14 cellular contexts compared by ENCODE assay signal in the genomic region with DNA sequence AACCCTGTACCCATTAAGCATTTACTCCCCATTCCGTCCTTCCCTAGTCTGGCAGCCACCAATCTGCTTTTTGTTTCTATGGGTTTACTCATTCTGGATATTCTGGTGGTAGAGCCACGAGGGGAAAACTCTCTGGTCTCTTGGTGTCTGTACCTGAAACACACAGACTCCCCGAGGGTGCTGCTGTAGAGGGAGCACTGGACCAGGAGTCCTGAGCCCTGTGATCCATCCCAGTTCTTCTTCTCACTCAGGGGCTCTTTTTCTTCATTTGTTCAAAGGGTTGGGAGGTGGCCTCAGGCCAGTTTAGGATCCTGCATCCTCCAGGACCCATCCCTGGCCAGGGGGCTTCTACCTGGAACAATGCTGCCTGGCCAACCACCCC. TPM values are rescaled to one million over a fixed set of nuclear protein-coding genes. Genes with fewer than 3 reads are reported as not detected.
A peak's percentile ranks its signal among the peaks of the same experiment; 100 is the strongest.
DNase-seq lines count a peak whose midpoint lies in the region; ATAC-seq and TF ChIP-seq lines count a peak whose summit lies in the region.
"Had no signal": no experiment of that assay in that cellular context is flagged by ENCODE, and none has a peak within 500 bp of the region (broad histone marks: within the 10 kb centered on the region; RNA-seq: fewer than 3 reads in every experiment).

No MANE protein-coding gene starts in this region.

- H3K4me1 Mint-ChIP-seq in activated naive CD4-positive, alpha-beta T cell treated with anti-CD3 and anti-CD28 coated beads, Interleukin-2, amount 50 U/mL, for 24 hours, result peaks cover 23% of the 10 kb centered on the region
- H3K4me1 Mint-ChIP-seq in activated naive CD4-positive, alpha-beta T cell treated with anti-CD3 and anti-CD28 coated beads for 36 hours (ENCODE audit: low read depth), result peaks cover 19% of the 10 kb centered on the region
- H3K4me1 Mint-ChIP-seq in mesothelial cell of epicardium, result peaks cover 33% of the 10 kb centered on the region

- H3K4me1 ChIP-seq in upper lobe of right lung, result peaks cover 29% of the 10 kb centered on the region

- no peaks in the 10 kb centered on the region for H3K27me3 Mint-ChIP-seq in activated naive CD4-positive, alpha-beta T cell treated with anti-CD3 and anti-CD28 coated beads, Interleukin-2, amount 50 U/mL, for 24 hours
- no peaks in the 10 kb centered on the region for H3K27me3 Mint-ChIP-seq in activated naive CD4-positive, alpha-beta T cell treated with anti-CD3 and anti-CD28 coated beads for 36 hours (ENCODE audit: low read depth)
- no peaks in the 10 kb centered on the region for H3K27me3 Mint-ChIP-seq in mesothelial cell of epicardium (ENCODE audit: low read depth)
- H3K27me3 Mint-ChIP-seq: brain had no signal

- ATAC-seq in upper lobe of right lung, result no peak
- ATAC-seq in HG03196 (IDR thresholded peaks at IDR 0.05; ENCODE audit: unreplicated experiment), result no peak
- ATAC-seq in HG02970 (IDR thresholded peaks at IDR 0.05; ENCODE audit: low FRiP score, unreplicated experiment), result no peak
- ATAC-seq: activated CD4-positive, CD25-positive, alpha-beta regulatory T cell treated with anti-CD3 and anti-CD28 coated beads, Interleukin-2, amount 50 U/mL, for 24 hours had no signal

- TF ChIP-seq CTCF in mesothelial cell of epicardium (IDR thresholded peaks at IDR 0.05; ENCODE audit: unreplicated experiment) (no peak), upper lobe of right lung (IDR thresholded peaks at IDR 0.05) (no peak)

- CTCF ChIA-PET in activated naive CD4-positive, alpha-beta T cell treated with anti-CD3 and anti-CD28 coated beads for 36 hours (lab: Charles Lee), result interaction anchor here (1.0 to 2.3 kb wide), 3 partner anchors 9 to 40 kb away, joined by 3 to 15 read pairs (median 7); partner anchors contain the start of gene ACBD4

- no peaks in the 10 kb centered on the region for H3K9me3 ChIP-seq in upper lobe of right lung
- H3K9me3 ChIP-seq: stomach had no signal

- H3K27ac ChIP-seq in upper lobe of right lung, result peak overlapping the region; percentile 47

- H3K27ac Mint-ChIP-seq in activated naive CD4-positive, alpha-beta T cell treated with anti-CD3 and anti-CD28 coated beads, Interleukin-2, amount 50 U/mL, for 24 hours, result peak overlapping the region; percentile 41
- H3K27ac Mint-ChIP-seq in activated naive CD4-positive, alpha-beta T cell treated with anti-CD3 and anti-CD28 coated beads for 36 hours, result no peak overlapping the region
- peak overlapping the region; percentile 72 for H3K27ac Mint-ChIP-seq in mesothelial cell of epicardium

- no peaks in the 10 kb centered on the region for H3K36me3 ChIP-seq in upper lobe of right lung
- H3K36me3 ChIP-seq: stomach had no signal

- H3K36me3 Mint-ChIP-seq in activated naive CD4-positive, alpha-beta T cell treated with anti-CD3 and anti-CD28 coated beads, Interleukin-2, amount 50 U/mL, for 24 hours, result no peaks in the 10 kb centered on the region
- H3K36me3 Mint-ChIP-seq in activated naive CD4-positive, alpha-beta T cell treated with anti-CD3 and anti-CD28 coated beads for 36 hours (ENCODE audit: low read depth), result no peaks in the 10 kb centered on the region
- no peaks in the 10 kb centered on the region for H3K36me3 Mint-ChIP-seq in mesothelial cell of epicardium

- intact Hi-C loops in activated naive CD4-positive, alpha-beta T cell treated with anti-CD3 and anti-CD28 coated beads for 36 hours (cut with micrococcal nuclease), result no loop called here
- intact Hi-C loops in upper lobe of right lung (cut with DNase I), result no loop called here

- DNase-seq in activated naive CD4-positive, alpha-beta T cell treated with anti-CD3 and anti-CD28 coated beads for 36 hours, result no peak
- DNase-seq in mesothelial cell of epicardium (ENCODE audit: low spot score in 2 of 2, unreplicated experiment in 2 of 2) (no peak), upper lobe of right lung (no peak)
- DNase-seq: 8988T; activated T-cell treated with anti-CD3 and anti-CD28 coated beads, Interleukin-2, amount 50 U/mL, for 48 hours; GOT3; NCI-H187; stimulated activated CD4-positive, alpha-beta T cell treated with anti-CD3 and anti-CD28 coated beads, Interleukin-4, amount 100 ng/mL, for 24 hours; stomach had no signal

- no peak overlapping the region for H3K4me3 ChIP-seq in upper lobe of right lung
- H3K4me3 ChIP-seq: stomach had no signal

- H3K4me3 Mint-ChIP-seq in activated naive CD4-positive, alpha-beta T cell treated with anti-CD3 and anti-CD28 coated beads, Interleukin-2, amount 50 U/mL, for 24 hours, result peak overlapping the region; percentile 36
- no peak overlapping the region for H3K4me3 Mint-ChIP-seq in activated naive CD4-positive, alpha-beta T cell treated with anti-CD3 and anti-CD28 coated beads for 36 hours
- no peak overlapping the region for H3K4me3 Mint-ChIP-seq in mesothelial cell of epicardium

- no peaks in the 10 kb centered on the region for H3K27me3 ChIP-seq in upper lobe of right lung
- H3K27me3 ChIP-seq: stomach had no signal

- H3K9me3 Mint-ChIP-seq in activated naive CD4-positive, alpha-beta T cell treated with anti-CD3 and anti-CD28 coated beads, Interleukin-2, amount 50 U/mL, for 24 hours, result no peaks in the 10 kb centered on the region
- no peaks in the 10 kb centered on the region for H3K9me3 Mint-ChIP-seq in activated naive CD4-positive, alpha-beta T cell treated with anti-CD3 and anti-CD28 coated beads for 36 hours
- no peaks in the 10 kb centered on the region for H3K9me3 Mint-ChIP-seq in mesothelial cell of epicardium
- H3K9me3 Mint-ChIP-seq: brain had no signal

RNA-seq across cellular contexts. Expression of gene HEXIM2, which starts 14.1 kb away (rescaled TPM):
- 1 to 10 TPM; 3.5 TPM for total RNA-seq in activated naive CD4-positive, alpha-beta T cell treated with anti-CD3 and anti-CD28 coated beads for 36 hours
- total RNA-seq in mesothelial cell of epicardium, result 6.5 to 9.6 TPM (median 7.7 TPM) in 3 replicates
- 5.7 TPM for total RNA-seq in upper lobe of right lung

RNA-seq across cellular contexts. Expression of gene HEXIM1, which starts 27.5 kb away (rescaled TPM):
- total RNA-seq in activated naive CD4-positive, alpha-beta T cell treated with anti-CD3 and anti-CD28 coated beads for 36 hours, result 10 to 100 TPM; 24.3 to 24.7 TPM
- 38.2 to 40.6 TPM (median 38.8 TPM) in 3 replicates for total RNA-seq in mesothelial cell of epicardium
- 36.1 TPM for total RNA-seq in upper lobe of right lung

RNA-seq across cellular contexts. Expression of gene ACBD4, which starts 40.3 kb away (rescaled TPM):
- 10 to 100 TPM; 12.3 to 12.7 TPM for total RNA-seq in activated naive CD4-positive, alpha-beta T cell treated with anti-CD3 and anti-CD28 coated beads for 36 hours
- total RNA-seq in mesothelial cell of epicardium (17.0 to 17.4 TPM (median 17.4 TPM) in 3 replicates), upper lobe of right lung (16.3 TPM)

RNA-seq across cellular contexts. Expression of gene PLCD3, which starts 43.4 kb away (rescaled TPM):
- 1 to 10 TPM; 2.4 TPM for total RNA-seq in activated naive CD4-positive, alpha-beta T cell treated with anti-CD3 and anti-CD28 coated beads for 36 hours
- total RNA-seq in mesothelial cell of epicardium (46.6 to 54.0 TPM (median 52.6 TPM) in 3 replicates), upper lobe of right lung (37.0 TPM)

RNA-seq across cellular contexts. Expression of gene FMNL1, which starts 45.9 kb away (rescaled TPM):
- 100 to 1,000 TPM; 228 to 242 TPM for total RNA-seq in activated naive CD4-positive, alpha-beta T cell treated with anti-CD3 and anti-CD28 coated beads for 36 hours
- total RNA-seq in mesothelial cell of epicardium, result 3.0 to 3.7 TPM (median 3.6 TPM) in 3 replicates
- total RNA-seq in upper lobe of right lung, result 62.3 TPM
